ENCODE assay signal across 8 cellular contexts in genomic region chr14:52313903-52314481, GRCh38. TPM values are rescaled to one million over a fixed set of nuclear protein-coding genes. Genes with fewer than 3 reads are reported as not detected.
DNase-seq lines count a peak whose midpoint lies in the region; ATAC-seq and TF ChIP-seq lines count a peak whose summit lies in the region.

PTGER2 (plus strand) TSS chr14:52314312; CDS start chr14:52314549, 237 bp downstream.

- H3K27ac Mint-ChIP-seq in CD4-positive, alpha-beta T cell, result peak within 1 kb of the TSS; percentile 77

- H3K9me3 Mint-ChIP-seq in CD4-positive, alpha-beta T cell, result no peaks in the 10 kb centered on the region

- no peaks in the 10 kb centered on the region for H3K36me3 ChIP-seq in MM.1S (replicated peaks; ENCODE audit: insufficient read depth, low read length)

- ATAC-seq in CD4-positive, alpha-beta T cell (ENCODE audit: poor library complexity), result peak; percentile 64
- ATAC-seq in GM21367 (IDR thresholded peaks at IDR 0.05; ENCODE audit: unreplicated experiment) (peak; percentile 46), HG03521 (IDR thresholded peaks at IDR 0.05; ENCODE audit: unreplicated experiment) (no peak)

- peak within 1 kb of the TSS; percentile 50 for H3K4me3 ChIP-seq in MM.1S (ENCODE audit: low read length)

- H3F3A ChIP-seq in MM.1S (ENCODE audit: insufficient read depth, low read length), result no peaks in the 10 kb centered on the region

- H2AFZ ChIP-seq in MM.1S (ENCODE audit: low read length), result 0 out of 2 replicates have a peak within 1 kb of the TSS, but pooled peaks have one; percentile 31

- peak within 1 kb of the TSS; percentile 27 for H3K27ac ChIP-seq in CD4-positive, alpha-beta T cell (ENCODE audit: low read depth, low read length)
- no peak within 1 kb of the TSS for H3K27ac ChIP-seq in MM.1S (ENCODE audit: low read length)

- H3K9me3 ChIP-seq in CD4-positive, alpha-beta T cell (ENCODE audit: control insufficient read depth, low read length), result no peaks in the 10 kb centered on the region
- no peaks in the 10 kb centered on the region for H3K9me3 ChIP-seq in MM.1S (replicated peaks; ENCODE audit: insufficient read depth, low read length)

- no peaks in the 10 kb centered on the region for H3K79me2 ChIP-seq in MM.1S (ENCODE audit: low read length)

- peak; percentile 33 to 69 (median 54) for DNase-seq in CD4-positive, alpha-beta T cell
- DNase-seq in MM.1S, result peak; percentile 9
- peak; percentile 20 for DNase-seq in activated CD4-positive, CD25-positive, alpha-beta regulatory T cell treated with anti-CD3 and anti-CD28 coated beads, Interleukin-2, amount 50 U/mL, for 16 hours (ENCODE audit: low read depth, low spot score)
- DNase-seq in central memory CD4-positive, alpha-beta T cell, result peak; percentile 62
- DNase-seq in kidney glomerular epithelial cell (lab: John Stamatoyannopoulos, UW), result peak; percentile 68
- peak; percentile 37 to 60 (median 48) for DNase-seq in stimulated activated CD4-positive, alpha-beta T cell treated with anti-CD3 and anti-CD28 coated beads, Interleukin-1b, Interleukin-23, amount 100 ng/mL, for 24 hours (ENCODE audit: low read depth in 4 of 4, low spot score in 1 of 4)

- peak within 1 kb of the TSS; percentile 82 for H3K4me2 ChIP-seq in MM.1S (ENCODE audit: low read depth, low read length)

- peaks cover 12% of the 10 kb centered on the region for H3K4me1 ChIP-seq in MM.1S (ENCODE audit: low read length)

- H3K4me3 Mint-ChIP-seq in CD4-positive, alpha-beta T cell, result peak within 1 kb of the TSS; percentile 97

- CTCF ChIA-PET in CD4-positive, alpha-beta T cell (lab: Charles Lee), result no interaction called here

- H3K27me3 Mint-ChIP-seq in CD4-positive, alpha-beta T cell, result peaks cover 47% of the 10 kb centered on the region

- H4K20me1 ChIP-seq in MM.1S (ENCODE audit: insufficient read depth, low read length), result no peaks in the 10 kb centered on the region

- no peaks in the 10 kb centered on the region for H3K9me2 ChIP-seq in MM.1S (replicated peaks; ENCODE audit: insufficient read depth, low read length)

- intact Hi-C loops in CD4-positive, alpha-beta T cell (cut with DNase I, micrococcal nuclease), result loop anchor here in 1 of 2 experiments (10.0 kb wide), 1 partner anchor 91 kb away; no protein-coding TSS in a partner anchor

- TF ChIP-seq CTCF in CD4-positive, alpha-beta T cell (IDR thresholded peaks at IDR 0.05), result no peak
- TF ChIP-seq CTCF in MM.1S (IDR thresholded peaks at IDR 0.05; ENCODE audit: low read length), result no peak

- POLR2A ChIA-PET in CD4-positive, alpha-beta T cell (lab: Charles Lee), result interaction anchor here (0.6 to 2.1 kb wide), 5 partner anchors 12 to 238 kb away, joined by 3 to 10 read pairs (median 6); partner anchors contain the start of gene TXNDC16

- H3K4me1 Mint-ChIP-seq in CD4-positive, alpha-beta T cell (ENCODE audit: low read depth), result peaks cover 66% of the 10 kb centered on the region

- H3K36me3 Mint-ChIP-seq in CD4-positive, alpha-beta T cell (ENCODE audit: low read depth), result peaks cover 12% of the 10 kb centered on the region

- H3K27me3 ChIP-seq in CD4-positive, alpha-beta T cell (ENCODE audit: control insufficient read depth, insufficient read depth, low read length), result no peaks in the 10 kb centered on the region
- H3K27me3 ChIP-seq in MM.1S (replicated peaks; ENCODE audit: insufficient read depth, low read length), result no peaks in the 10 kb centered on the region

- no peak within 1 kb of the TSS for H3K9ac ChIP-seq in MM.1S (ENCODE audit: low read length)

RNA-seq across cellular contexts. Expression of gene PTGER2, which starts in this region (rescaled TPM):
- 1 to 10 TPM; 4.3 to 4.8 TPM for total RNA-seq in CD4-positive, alpha-beta T cell

Comparison
In these comparisons a context has a peak if more than half of its experiments do, and no peak if none do; other contexts are left out.
1. DNase-seq: peak in every context shown above with its lines; median percentile 68 in kidney glomerular epithelial cell; 62 in central memory CD4-positive, alpha-beta T cell; 54 in CD4-positive, alpha-beta T cell; 48 in stimulated activated CD4-positive, alpha-beta T cell treated with anti-CD3 and anti-CD28 coated beads, Interleukin-1b, Interleukin-23, amount 100 ng/mL, for 24 hours; 20 in activated CD4-positive, CD25-positive, alpha-beta regulatory T cell treated with anti-CD3 and anti-CD28 coated beads, Interleukin-2, amount 50 U/mL, for 16 hours; 9 in MM.1S.